12 cellular contexts compared by ENCODE assay signal in genomic region chrX:154413142-154413541, GRCh38. TPM values are rescaled to one million over a fixed set of nuclear protein-coding genes. Genes with fewer than 3 reads are reported as not detected.
DNase-seq lines count a peak whose midpoint lies in the region; TF ChIP-seq lines count a peak whose summit lies in the region.
"Had no signal": no experiment of that assay in that cellular context is flagged by ENCODE, and none has a peak within 500 bp of the region (broad histone marks: within the 10 kb centered on the region; RNA-seq: fewer than 3 reads in every experiment).

No MANE protein-coding gene starts in this region.

- TF ChIP-seq EP300 in SK-N-SH (IDR thresholded peaks at IDR 0.05; ENCODE audit: borderline replicate concordance in 1 of 2, low read depth in 1 of 2, low read length in 1 of 2) = no peak

- no peaks in the 10 kb centered on the region for H3K9me3 Mint-ChIP-seq in activated CD4-positive, alpha-beta T cell treated with anti-CD3 and anti-CD28 coated beads, Interleukin-2, amount 10 ng/mL, durations not matched to agents 24 days and 14 days
- H3K9me3 Mint-ChIP-seq in activated T-helper 2 cell treated with anti-CD3 and anti-CD28 coated beads, Interferon-gamma antibody, Interleukin-2, Interleukin-4, amounts not matched to agents 10 μg/mL and 5 μg/mL and 100 μg/mL, durations not matched to agents 14 hours and 24 hours and 36 hours = no peaks in the 10 kb centered on the region
- H3K9me3 Mint-ChIP-seq in nephron = peaks cover 20% of the 10 kb centered on the region

- H3K27ac ChIP-seq in KMS-11 (peak overlapping the region; percentile 48; the same call in 1 of the 2 replicates), SK-N-SH (ENCODE audit: low read depth in 2 of 2, low read length in 1 of 2) (no peak overlapping the region; a peak in 1 of 4 replicates)
- H3K27ac ChIP-seq: testis had no signal

- H3K27me3 ChIP-seq in KMS-11 (ENCODE audit: insufficient read depth, low read depth) (no peaks in the 10 kb centered on the region), SK-N-SH (ENCODE audit: insufficient read depth) (no peaks in the 10 kb centered on the region; the same call in 1 of the 2 replicates)
- H3K27me3 ChIP-seq: testis had no signal

- H3K4me3 ChIP-seq in KMS-11 (IDR thresholded peaks at IDR 0.05; ENCODE audit: insufficient read depth, low read depth, low read length) = no peak overlapping the region
- no peak overlapping the region for H3K4me3 ChIP-seq in SK-N-SH (ENCODE audit: low read depth in 2 of 2, low read length in 1 of 2)
- H3K4me3 ChIP-seq: testis had no signal

- whole genome bisulfite sequencing in SK-N-SH (ENCODE audit: low lambda C conversion rate) = 48% methylated on average over 4 of the region's 8 CpGs

- H3K4me3 Mint-ChIP-seq in activated CD4-positive, alpha-beta T cell treated with anti-CD3 and anti-CD28 coated beads, Interleukin-2, amount 10 ng/mL, durations not matched to agents 24 days and 14 days = peak overlapping the region; percentile 84
- peak overlapping the region; percentile 79 for H3K4me3 Mint-ChIP-seq in activated T-helper 2 cell treated with anti-CD3 and anti-CD28 coated beads, Interferon-gamma antibody, Interleukin-2, Interleukin-4, amounts not matched to agents 10 μg/mL and 5 μg/mL and 100 μg/mL, durations not matched to agents 14 hours and 24 hours and 36 hours (ENCODE audit: low read depth)
- peak overlapping the region in 2 of 3 experiments; percentile 59 to 60 for H3K4me3 Mint-ChIP-seq in nephron

- H3K9ac ChIP-seq in KMS-11 (no peak overlapping the region), SK-N-SH (no peak overlapping the region)

- H4K20me1 ChIP-seq in KMS-11 (ENCODE audit: insufficient read depth) = no peaks in the 10 kb centered on the region
- no peaks in the 10 kb centered on the region for H4K20me1 ChIP-seq in SK-N-SH (ENCODE audit: insufficient read depth)

- H3K9me2 ChIP-seq in SK-N-SH = no peaks in the 10 kb centered on the region

- DNase-seq in activated CD4-positive, alpha-beta T cell treated with anti-CD3 and anti-CD28 coated beads, Interleukin-2, amount 10 ng/mL, durations not matched to agents 24 days and 14 days = no peak
- DNase-seq in activated CD4-positive, alpha-beta T cell treated with anti-CD3 and anti-CD28 coated beads, Interleukin-2, amount 50 U/mL, for 48 hours = no peak
- DNase-seq in activated T-helper 2 cell treated with anti-CD3 and anti-CD28 coated beads, Interferon-gamma antibody, Interleukin-2, Interleukin-4, amounts not matched to agents 10 μg/mL and 5 μg/mL and 100 μg/mL, durations not matched to agents 14 hours and 24 hours and 36 hours (ENCODE audit: low spot score) = no peak
- no peak for DNase-seq in SK-N-SH
- DNase-seq in A172 (ENCODE audit: low spot score) = no peak
- no peak for DNase-seq in effector CD4-positive, alpha-beta T cell
- DNase-seq: activated CD4-positive, alpha-beta T cell treated with anti-CD3 and anti-CD28 coated beads for 4 hours; DMS53; occipital lobe; testis had no signal

- intact Hi-C loops in activated CD4-positive, alpha-beta T cell treated with anti-CD3 and anti-CD28 coated beads, Interleukin-2, amount 10 ng/mL, durations not matched to agents 24 days and 14 days (cut with micrococcal nuclease) = no loop called here
- intact Hi-C loops in activated T-helper 2 cell treated with anti-CD3 and anti-CD28 coated beads, Interferon-gamma antibody, Interleukin-2, Interleukin-4, amounts not matched to agents 10 μg/mL and 5 μg/mL and 100 μg/mL, durations not matched to agents 14 hours and 24 hours and 36 hours (cut with micrococcal nuclease) = no loop called here

- H3K36me3 Mint-ChIP-seq in activated CD4-positive, alpha-beta T cell treated with anti-CD3 and anti-CD28 coated beads, Interleukin-2, amount 10 ng/mL, durations not matched to agents 24 days and 14 days (ENCODE audit: low read depth) = peaks cover 12% of the 10 kb centered on the region
- H3K36me3 Mint-ChIP-seq in activated T-helper 2 cell treated with anti-CD3 and anti-CD28 coated beads, Interferon-gamma antibody, Interleukin-2, Interleukin-4, amounts not matched to agents 10 μg/mL and 5 μg/mL and 100 μg/mL, durations not matched to agents 14 hours and 24 hours and 36 hours (ENCODE audit: low read depth) = peaks cover 28% of the 10 kb centered on the region
- H3K36me3 Mint-ChIP-seq in nephron (ENCODE audit: low read depth) = peaks cover 12% of the 10 kb centered on the region

- POLR2A ChIA-PET in SK-N-SH (lab: Yijun Ruan, JAX) = interaction anchor here (0.8 to 5.0 kb wide), 5 partner anchors 13 to 23 kb away, joined by 3 to 25 read pairs (median 3); partner anchors contain the start of genes ATP6AP1 and RPL10

- H2AFZ ChIP-seq in KMS-11 (ENCODE audit: low read depth) (no peak overlapping the region), SK-N-SH (ENCODE audit: low read depth) (no peak overlapping the region)

- H3K9me3 ChIP-seq in SK-N-SH = no peaks in the 10 kb centered on the region
- H3K9me3 ChIP-seq: testis had no signal

- H3K4me1 ChIP-seq in KMS-11 (ENCODE audit: low read depth, poor library complexity, severe bottlenecking) = peaks cover 15% of the 10 kb centered on the region
- peaks cover 4 to 12% of the 10 kb centered on the region in 2 experiments; a peak in 1 of 4 replicates for H3K4me1 ChIP-seq in SK-N-SH (ENCODE audit: control insufficient read depth in 1 of 2, insufficient read depth in 2 of 2, low read depth in 1 of 2, low read length in 1 of 2)
- H3K4me1 ChIP-seq: testis had no signal

- CTCF ChIA-PET in SK-N-SH (lab: Yijun Ruan, JAX) = interaction anchor here (1.5 kb wide), 1 partner anchor 114 kb away, joined by 4 read pairs; no protein-coding TSS in a partner anchor

- no peak for TF ChIP-seq CTCF in KMS-11 (conservative IDR thresholded peaks at IDR 0.05; ENCODE audit: low read depth, low read length)
- no peak for TF ChIP-seq CTCF in nephron (IDR thresholded peaks at IDR 0.05; ENCODE audit: unreplicated experiment in 3 of 3)
- TF ChIP-seq CTCF in SK-N-SH (IDR thresholded peaks at IDR 0.05) = no peak

- H3K36me3 ChIP-seq in KMS-11 (ENCODE audit: insufficient read depth) (no peaks in the 10 kb centered on the region), SK-N-SH (replicated peaks in 1 of 2; ENCODE audit: control insufficient read depth in 1 of 2, insufficient read depth in 2 of 2, low read length in 1 of 2) (no peaks in the 10 kb centered on the region)

- no peak overlapping the region for H3K27ac Mint-ChIP-seq in activated CD4-positive, alpha-beta T cell treated with anti-CD3 and anti-CD28 coated beads, Interleukin-2, amount 10 ng/mL, durations not matched to agents 24 days and 14 days
- peak overlapping the region; percentile 74 for H3K27ac Mint-ChIP-seq in activated T-helper 2 cell treated with anti-CD3 and anti-CD28 coated beads, Interferon-gamma antibody, Interleukin-2, Interleukin-4, amounts not matched to agents 10 μg/mL and 5 μg/mL and 100 μg/mL, durations not matched to agents 14 hours and 24 hours and 36 hours
- peak overlapping the region in 1 of 3 experiments; percentile 57 for H3K27ac Mint-ChIP-seq in nephron

- peaks cover 11% of the 10 kb centered on the region for H3K4me1 Mint-ChIP-seq in activated CD4-positive, alpha-beta T cell treated with anti-CD3 and anti-CD28 coated beads, Interleukin-2, amount 10 ng/mL, durations not matched to agents 24 days and 14 days
- peaks cover 11% of the 10 kb centered on the region for H3K4me1 Mint-ChIP-seq in activated T-helper 2 cell treated with anti-CD3 and anti-CD28 coated beads, Interferon-gamma antibody, Interleukin-2, Interleukin-4, amounts not matched to agents 10 μg/mL and 5 μg/mL and 100 μg/mL, durations not matched to agents 14 hours and 24 hours and 36 hours (ENCODE audit: low read depth)
- peaks cover 10% of the 10 kb centered on the region for H3K4me1 Mint-ChIP-seq in nephron

- no peak for TF ChIP-seq RAD21 in SK-N-SH (IDR thresholded peaks at IDR 0.05; ENCODE audit: low read length)

- H3K79me2 ChIP-seq in KMS-11 (ENCODE audit: insufficient read depth, low read depth) = no peaks in the 10 kb centered on the region
- H3K79me2 ChIP-seq in SK-N-SH (ENCODE audit: insufficient read depth) = peaks cover 17% of the 10 kb centered on the region

- no peak overlapping the region for H3K4me2 ChIP-seq in KMS-11
- no peak overlapping the region for H3K4me2 ChIP-seq in SK-N-SH

- no peaks in the 10 kb centered on the region for H3F3A ChIP-seq in SK-N-SH (replicated peaks; ENCODE audit: insufficient read depth)

- H3K27me3 Mint-ChIP-seq in activated CD4-positive, alpha-beta T cell treated with anti-CD3 and anti-CD28 coated beads, Interleukin-2, amount 10 ng/mL, durations not matched to agents 24 days and 14 days = no peaks in the 10 kb centered on the region
- H3K27me3 Mint-ChIP-seq in activated T-helper 2 cell treated with anti-CD3 and anti-CD28 coated beads, Interferon-gamma antibody, Interleukin-2, Interleukin-4, amounts not matched to agents 10 μg/mL and 5 μg/mL and 100 μg/mL, durations not matched to agents 14 hours and 24 hours and 36 hours (ENCODE audit: low read depth) = no peaks in the 10 kb centered on the region
- H3K27me3 Mint-ChIP-seq in nephron (ENCODE audit: low read depth) = no peaks in the 10 kb centered on the region

RNA-seq across cellular contexts. Expression of gene TAFAZZIN, which starts 1.8 kb away (rescaled TPM):
- total RNA-seq in activated CD4-positive, alpha-beta T cell treated with anti-CD3 and anti-CD28 coated beads, Interleukin-2, amount 10 ng/mL, durations not matched to agents 24 days and 14 days = 65.5 and 66.0 TPM in 2 replicates
- total RNA-seq in activated T-helper 2 cell treated with anti-CD3 and anti-CD28 coated beads, Interferon-gamma antibody, Interleukin-2, Interleukin-4, amounts not matched to agents 10 μg/mL and 5 μg/mL and 100 μg/mL, durations not matched to agents 14 hours and 24 hours and 36 hours = 77.3 TPM in 2 replicates
- polyA plus RNA-seq in SK-N-SH (2012; rRNA removed) = 34.0 and 35.7 TPM in 2 replicates
- 9.7 and 12.5 TPM in 2 replicates for polyA plus RNA-seq in SK-N-SH (2012; cell fraction: cytosol; rRNA removed)
- polyA plus RNA-seq in SK-N-SH (2012; cell fraction: nucleus; rRNA removed) = 280 and 309 TPM in 2 replicates
- 29.8 and 43.7 TPM in 2 replicates for total RNA-seq in A172 (2014; rRNA removed; shearing (Covaris generic))

RNA-seq across cellular contexts. Expression of gene DNASE1L1, which starts 4.1 kb away (rescaled TPM):
- total RNA-seq in activated CD4-positive, alpha-beta T cell treated with anti-CD3 and anti-CD28 coated beads, Interleukin-2, amount 10 ng/mL, durations not matched to agents 24 days and 14 days = 13.5 and 13.8 TPM in 2 replicates
- total RNA-seq in activated T-helper 2 cell treated with anti-CD3 and anti-CD28 coated beads, Interferon-gamma antibody, Interleukin-2, Interleukin-4, amounts not matched to agents 10 μg/mL and 5 μg/mL and 100 μg/mL, durations not matched to agents 14 hours and 24 hours and 36 hours = 18.1 TPM in 2 replicates
- 18.2 and 22.5 TPM in 2 replicates for polyA plus RNA-seq in SK-N-SH (2012; rRNA removed)
- polyA plus RNA-seq in SK-N-SH (2012; cell fraction: cytosol; rRNA removed) = 13.3 and 17.5 TPM in 2 replicates
- 30.6 and 31.9 TPM in 2 replicates for polyA plus RNA-seq in SK-N-SH (2012; cell fraction: nucleus; rRNA removed)
- total RNA-seq in A172 (2014; rRNA removed; shearing (Covaris generic)) = 65.3 and 70.8 TPM in 2 replicates

RNA-seq across cellular contexts. Expression of gene RPL10, which starts 15.0 kb away (rescaled TPM):
- 2,338 and 2,364 TPM in 2 replicates for total RNA-seq in activated CD4-positive, alpha-beta T cell treated with anti-CD3 and anti-CD28 coated beads, Interleukin-2, amount 10 ng/mL, durations not matched to agents 24 days and 14 days
- 2,692 and 2,787 TPM in 2 replicates for total RNA-seq in activated T-helper 2 cell treated with anti-CD3 and anti-CD28 coated beads, Interferon-gamma antibody, Interleukin-2, Interleukin-4, amounts not matched to agents 10 μg/mL and 5 μg/mL and 100 μg/mL, durations not matched to agents 14 hours and 24 hours and 36 hours
- polyA plus RNA-seq in SK-N-SH (2012; rRNA removed) = 4,562 and 7,172 TPM in 2 replicates
- polyA plus RNA-seq in SK-N-SH (2012; cell fraction: cytosol; rRNA removed) = 3,969 and 6,678 TPM in 2 replicates
- polyA plus RNA-seq in SK-N-SH (2012; cell fraction: nucleus; rRNA removed) = 1,391 and 1,880 TPM in 2 replicates
- 2,649 and 4,739 TPM in 2 replicates for total RNA-seq in A172 (2014; rRNA removed; shearing (Covaris generic))

RNA-seq across cellular contexts. Expression of gene ATP6AP1, which starts 15.3 kb away (rescaled TPM):
- total RNA-seq in activated CD4-positive, alpha-beta T cell treated with anti-CD3 and anti-CD28 coated beads, Interleukin-2, amount 10 ng/mL, durations not matched to agents 24 days and 14 days = 43.5 and 43.6 TPM in 2 replicates
- 47.4 and 48.9 TPM in 2 replicates for total RNA-seq in activated T-helper 2 cell treated with anti-CD3 and anti-CD28 coated beads, Interferon-gamma antibody, Interleukin-2, Interleukin-4, amounts not matched to agents 10 μg/mL and 5 μg/mL and 100 μg/mL, durations not matched to agents 14 hours and 24 hours and 36 hours
- 92.2 and 102 TPM in 2 replicates for polyA plus RNA-seq in SK-N-SH (2012; rRNA removed)
- polyA plus RNA-seq in SK-N-SH (2012; cell fraction: cytosol; rRNA removed) = 55.4 and 71.2 TPM in 2 replicates
- polyA plus RNA-seq in SK-N-SH (2012; cell fraction: nucleus; rRNA removed) = 89.4 and 106 TPM in 2 replicates
- total RNA-seq in A172 (2014; rRNA removed; shearing (Covaris generic)) = 132 and 137 TPM in 2 replicates

RNA-seq across cellular contexts. Expression of gene GDI1, which starts 23.8 kb away (rescaled TPM):
- 118 and 120 TPM in 2 replicates for total RNA-seq in activated CD4-positive, alpha-beta T cell treated with anti-CD3 and anti-CD28 coated beads, Interleukin-2, amount 10 ng/mL, durations not matched to agents 24 days and 14 days
- 115 and 117 TPM in 2 replicates for total RNA-seq in activated T-helper 2 cell treated with anti-CD3 and anti-CD28 coated beads, Interferon-gamma antibody, Interleukin-2, Interleukin-4, amounts not matched to agents 10 μg/mL and 5 μg/mL and 100 μg/mL, durations not matched to agents 14 hours and 24 hours and 36 hours
- polyA plus RNA-seq in SK-N-SH (2012; rRNA removed) = 403 and 408 TPM in 2 replicates
- polyA plus RNA-seq in SK-N-SH (2012; cell fraction: cytosol; rRNA removed) = 185 and 251 TPM in 2 replicates
- polyA plus RNA-seq in SK-N-SH (2012; cell fraction: nucleus; rRNA removed) = 1,346 and 1,658 TPM in 2 replicates
- total RNA-seq in A172 (2014; rRNA removed; shearing (Covaris generic)) = 143 and 229 TPM in 2 replicates
